8 cellular contexts compared by ENCODE assay signal in genomic region chr20:3766832-3767433, GRCh38. TPM values are rescaled to one million over a fixed set of nuclear protein-coding genes. Genes with fewer than 3 reads are reported as not detected.
DNase-seq lines count a peak whose midpoint lies in the region; ATAC-seq and TF ChIP-seq lines count a peak whose summit lies in the region.

No MANE protein-coding gene starts in this region.

- ATAC-seq in foreskin keratinocyte, result peak; percentile 13
- no peak for ATAC-seq in GM18502 (IDR thresholded peaks at IDR 0.05; ENCODE audit: poor library complexity, unreplicated experiment)
- ATAC-seq in HG03097 (IDR thresholded peaks at IDR 0.05; ENCODE audit: low FRiP score, unreplicated experiment), result no peak

- no peaks in the 10 kb centered on the region for H3K9me3 Mint-ChIP-seq in activated CD4-positive, alpha-beta T cell treated with anti-CD3 and anti-CD28 coated beads, Interleukin-2, amount 10 ng/mL, durations not matched to agents 24 days and 14 days

- H3K4me3 ChIP-seq in skeletal muscle cell (ENCODE audit: low read depth, low read length), result peak overlapping the region; percentile 90

- DNase-seq in activated CD4-positive, alpha-beta T cell treated with anti-CD3 and anti-CD28 coated beads, Interleukin-2, amount 10 ng/mL, durations not matched to agents 24 days and 14 days, result peak; percentile 76
- DNase-seq in activated CD4-positive, alpha-beta T cell treated with anti-CD3 and anti-CD28 coated beads, Interleukin-2, amount 50 U/mL, for 1 hour, result no peak
- DNase-seq in foreskin keratinocyte (no peak), skeletal muscle cell (ENCODE audit: low read depth) (no peak), middle frontal gyrus (ENCODE audit: extremely low spot score, low spot score) (no peak)

- H3K4me1 ChIP-seq in foreskin keratinocyte, result no peaks in the 10 kb centered on the region

- H3K27me3 ChIP-seq in foreskin keratinocyte, result no peaks in the 10 kb centered on the region

- H3K36me3 Mint-ChIP-seq in activated CD4-positive, alpha-beta T cell treated with anti-CD3 and anti-CD28 coated beads, Interleukin-2, amount 10 ng/mL, durations not matched to agents 24 days and 14 days (ENCODE audit: low read depth), result peaks cover 5% of the 10 kb centered on the region

- peaks cover 5% of the 10 kb centered on the region for H3K27me3 Mint-ChIP-seq in activated CD4-positive, alpha-beta T cell treated with anti-CD3 and anti-CD28 coated beads, Interleukin-2, amount 10 ng/mL, durations not matched to agents 24 days and 14 days

- H3K27ac ChIP-seq in VCaP, result peak overlapping the region; percentile 80; the same call in 1 of the 2 replicates
- no peak overlapping the region for H3K27ac ChIP-seq in foreskin keratinocyte

- peak overlapping the region; percentile 71 for H3K27ac Mint-ChIP-seq in activated CD4-positive, alpha-beta T cell treated with anti-CD3 and anti-CD28 coated beads, Interleukin-2, amount 10 ng/mL, durations not matched to agents 24 days and 14 days

- peak overlapping the region; percentile 81 for H3K4me3 Mint-ChIP-seq in activated CD4-positive, alpha-beta T cell treated with anti-CD3 and anti-CD28 coated beads, Interleukin-2, amount 10 ng/mL, durations not matched to agents 24 days and 14 days

- TF ChIP-seq CTCF in VCaP (conservative IDR thresholded peaks at IDR 0.05), result no peak
- no peak for TF ChIP-seq CTCF in foreskin keratinocyte (conservative IDR thresholded peaks at IDR 0.05)

- intact Hi-C loops in activated CD4-positive, alpha-beta T cell treated with anti-CD3 and anti-CD28 coated beads, Interleukin-2, amount 10 ng/mL, durations not matched to agents 24 days and 14 days (cut with micrococcal nuclease), result loop anchor here (1.0 to 5.0 kb wide), 2 partner anchors 53 to 295 kb away; partner anchors contain the start of genes AP5S1 and ATRN

- peaks cover 22% of the 10 kb centered on the region for H3K4me1 Mint-ChIP-seq in activated CD4-positive, alpha-beta T cell treated with anti-CD3 and anti-CD28 coated beads, Interleukin-2, amount 10 ng/mL, durations not matched to agents 24 days and 14 days

RNA-seq across cellular contexts. Expression of gene ADISSP, which starts 0.6 kb away (rescaled TPM):
- total RNA-seq in activated CD4-positive, alpha-beta T cell treated with anti-CD3 and anti-CD28 coated beads, Interleukin-2, amount 10 ng/mL, durations not matched to agents 24 days and 14 days, result 62.9 and 68.8 TPM in 2 replicates
- 77.4 and 81.3 TPM in 2 replicates for total RNA-seq in foreskin keratinocyte
- 93.0 and 100 TPM in 2 replicates for polyA plus RNA-seq in foreskin keratinocyte

RNA-seq across cellular contexts. Expression of gene SPEF1, which starts 14.3 kb away (rescaled TPM):
- not detected in 2 replicates for total RNA-seq in activated CD4-positive, alpha-beta T cell treated with anti-CD3 and anti-CD28 coated beads, Interleukin-2, amount 10 ng/mL, durations not matched to agents 24 days and 14 days
- 0.14 and 0.17 TPM in 2 replicates for total RNA-seq in foreskin keratinocyte
- 0.14 and 0.16 TPM in 2 replicates for polyA plus RNA-seq in foreskin keratinocyte

RNA-seq across cellular contexts. Expression of gene CENPB, which starts 19.6 kb away (rescaled TPM):
- 72.8 and 74.4 TPM in 2 replicates for total RNA-seq in activated CD4-positive, alpha-beta T cell treated with anti-CD3 and anti-CD28 coated beads, Interleukin-2, amount 10 ng/mL, durations not matched to agents 24 days and 14 days
- 79.5 and 79.9 TPM in 2 replicates for total RNA-seq in foreskin keratinocyte
- 67.2 and 68.9 TPM in 2 replicates for polyA plus RNA-seq in foreskin keratinocyte

RNA-seq across cellular contexts. Expression of gene CDC25B, which starts 29.2 kb away (rescaled TPM):
- 70.7 and 75.5 TPM in 2 replicates for total RNA-seq in activated CD4-positive, alpha-beta T cell treated with anti-CD3 and anti-CD28 coated beads, Interleukin-2, amount 10 ng/mL, durations not matched to agents 24 days and 14 days
- total RNA-seq in foreskin keratinocyte, result 58.4 and 69.9 TPM in 2 replicates
- polyA plus RNA-seq in foreskin keratinocyte, result 47.5 and 64.1 TPM in 2 replicates

RNA-seq across cellular contexts. Expression of gene HSPA12B, which starts 34.4 kb away (rescaled TPM):
- total RNA-seq in activated CD4-positive, alpha-beta T cell treated with anti-CD3 and anti-CD28 coated beads, Interleukin-2, amount 10 ng/mL, durations not matched to agents 24 days and 14 days, result not detected in 2 replicates
- total RNA-seq in foreskin keratinocyte, result 0.04 and 0.10 TPM in 2 replicates
- polyA plus RNA-seq in foreskin keratinocyte, result 0.02 TPM in 2 replicates
